Comparison of ENCODE assay signal across 8 cellular contexts in genomic region chr6:116536216-116536621, GRCh38. TPM values are rescaled to one million over a fixed set of nuclear protein-coding genes. Genes with fewer than 3 reads are reported as not detected.
A peak's percentile ranks its signal among the peaks of the same experiment; 100 is the strongest.
DNase-seq lines count a peak whose midpoint lies in the region; ATAC-seq and TF ChIP-seq lines count a peak whose summit lies in the region.

No MANE protein-coding gene starts in this region.

- no peak overlapping the region for H3K27ac ChIP-seq in smooth muscle cell (ENCODE audit: low read depth)

- H3K27me3 Mint-ChIP-seq in activated CD8-positive, alpha-beta memory T cell treated with anti-CD3 and anti-CD28 coated beads, Interleukin-2, amount 10 ng/mL, durations not matched to agents 7 days and 5 days: peaks cover 41% of the 10 kb centered on the region

- H3K36me3 Mint-ChIP-seq in activated CD8-positive, alpha-beta memory T cell treated with anti-CD3 and anti-CD28 coated beads, Interleukin-2, amount 10 ng/mL, durations not matched to agents 7 days and 5 days: no peaks in the 10 kb centered on the region

- peaks cover 3% of the 10 kb centered on the region for H3K4me1 Mint-ChIP-seq in activated CD8-positive, alpha-beta memory T cell treated with anti-CD3 and anti-CD28 coated beads, Interleukin-2, amount 10 ng/mL, durations not matched to agents 7 days and 5 days

- H3K79me2 ChIP-seq in smooth muscle cell (ENCODE audit: low read depth): no peaks in the 10 kb centered on the region

- no peaks in the 10 kb centered on the region for H4K20me1 ChIP-seq in smooth muscle cell (ENCODE audit: low read depth)

- DNase-seq in activated CD8-positive, alpha-beta memory T cell treated with anti-CD3 and anti-CD28 coated beads, Interleukin-2, amount 10 ng/mL, durations not matched to agents 7 days and 5 days: no peak
- DNase-seq in activated CD8-positive, alpha-beta memory T cell treated with anti-CD3 and anti-CD28 coated beads, Interleukin-2, amount 50 U/mL, for 48 hours: no peak
- DNase-seq in HFF-Myc (ENCODE audit: extremely low read depth, low read depth) (no peak), NCI-H2227 (lab: John Stamatoyannopoulos, UW; ENCODE audit: unreplicated experiment) (peak; percentile 55), adipocyte (ENCODE audit: low read depth) (peak; percentile 91), left ventricle myocardium superior (no peak), smooth muscle cell (lab: John Stamatoyannopoulos, UW; ENCODE audit: unreplicated experiment) (no peak)
- no peak for DNase-seq in activated CD4-positive, alpha-beta T cell treated with anti-CD3 and anti-CD28 coated beads, Interleukin-2, amount 50 U/mL, for 4 hours

- TF ChIP-seq CTCF in HFF-Myc (IDR thresholded peaks at IDR 0.05; ENCODE audit: low read depth, low read length, missing control alignments): peak; percentile 54
- TF ChIP-seq CTCF in smooth muscle cell (IDR thresholded peaks at IDR 0.05; ENCODE audit: borderline replicate concordance, insufficient read depth, poor library complexity, severe bottlenecking): peak; percentile 83

- no peak overlapping the region for H3K27ac Mint-ChIP-seq in activated CD8-positive, alpha-beta memory T cell treated with anti-CD3 and anti-CD28 coated beads, Interleukin-2, amount 10 ng/mL, durations not matched to agents 7 days and 5 days

- H3K4me3 ChIP-seq in HFF-Myc (replicated peaks; ENCODE audit: low read depth, low read length): no peak overlapping the region
- no peak overlapping the region for H3K4me3 ChIP-seq in adipocyte (ENCODE audit: low read length)
- H3K4me3 ChIP-seq in smooth muscle cell: no peak overlapping the region

- H3K4me3 Mint-ChIP-seq in activated CD8-positive, alpha-beta memory T cell treated with anti-CD3 and anti-CD28 coated beads, Interleukin-2, amount 10 ng/mL, durations not matched to agents 7 days and 5 days: no peak overlapping the region

- 13% methylated on average over 4 of the region's 4 CpGs for whole genome bisulfite sequencing in smooth muscle cell (ENCODE audit: low lambda C conversion rate)

- no peaks in the 10 kb centered on the region for H3K9me3 ChIP-seq in adipocyte (ENCODE audit: control insufficient read depth, low read length)
- no peaks in the 10 kb centered on the region for H3K9me3 ChIP-seq in smooth muscle cell (replicated peaks; ENCODE audit: low read depth)

- ATAC-seq in activated CD8-positive, alpha-beta memory T cell treated with anti-CD3 and anti-CD28 coated beads, Interleukin-2, amount 10 ng/mL, durations not matched to agents 7 days and 5 days: peak; percentile 58
- ATAC-seq in left ventricle myocardium superior: peak; percentile 50

- H3K36me3 ChIP-seq in adipocyte (ENCODE audit: control insufficient read depth, insufficient read depth, low read length, severe bottlenecking): no peaks in the 10 kb centered on the region
- H3K36me3 ChIP-seq in smooth muscle cell (ENCODE audit: low read depth): no peaks in the 10 kb centered on the region

- intact Hi-C loops in left ventricle myocardium superior (cut with micrococcal nuclease): loop anchor here (10.0 kb wide), 1 partner anchor 251 kb away; no protein-coding TSS in a partner anchor

- H3F3A ChIP-seq in smooth muscle cell (ENCODE audit: low read depth): no peaks in the 10 kb centered on the region

- no peak overlapping the region for H3K4me2 ChIP-seq in smooth muscle cell

- CTCF ChIA-PET in activated CD8-positive, alpha-beta memory T cell treated with anti-CD3 and anti-CD28 coated beads, Interleukin-2, amount 10 ng/mL, durations not matched to agents 7 days and 5 days (lab: Charles Lee): interaction anchor here (2.0 to 4.5 kb wide), 3 partner anchors 27 to 248 kb away, joined by 4 to 46 read pairs (median 5); no protein-coding TSS in a partner anchor

- no peaks in the 10 kb centered on the region for H3K9me3 Mint-ChIP-seq in activated CD8-positive, alpha-beta memory T cell treated with anti-CD3 and anti-CD28 coated beads, Interleukin-2, amount 10 ng/mL, durations not matched to agents 7 days and 5 days (ENCODE audit: low read depth)

- H3K9ac ChIP-seq in adipocyte (ENCODE audit: low read length): no peak overlapping the region
- H3K9ac ChIP-seq in smooth muscle cell (ENCODE audit: low read depth): no peak overlapping the region

- H2AFZ ChIP-seq in smooth muscle cell (ENCODE audit: low read depth): peak overlapping the region; percentile 85

- H3K27me3 ChIP-seq in adipocyte (replicated peaks; ENCODE audit: control insufficient read depth, insufficient read depth, low read length): no peaks in the 10 kb centered on the region
- H3K27me3 ChIP-seq in smooth muscle cell (ENCODE audit: low read depth): no peaks in the 10 kb centered on the region

- H3K4me1 ChIP-seq in adipocyte (ENCODE audit: control insufficient read depth, insufficient read depth, low read length): peaks cover 5% of the 10 kb centered on the region
- H3K4me1 ChIP-seq in smooth muscle cell (ENCODE audit: low read depth): peaks cover 5% of the 10 kb centered on the region

RNA-seq across cellular contexts. Expression of gene TRAPPC3L, which starts 9.3 kb away (rescaled TPM):
- not detected for total RNA-seq in activated CD8-positive, alpha-beta memory T cell treated with anti-CD3 and anti-CD28 coated beads, Interleukin-2, amount 10 ng/mL, durations not matched to agents 7 days and 5 days
- 0.40 TPM for total RNA-seq in left ventricle myocardium superior
- not detected in 2 replicates for total RNA-seq in smooth muscle cell
- polyA plus RNA-seq in smooth muscle cell: 0.11 TPM in 1 of 2 replicates, not detected in the other

RNA-seq across cellular contexts. Expression of gene CALHM4, which starts 17.3 kb away (rescaled TPM):
- not detected for total RNA-seq in activated CD8-positive, alpha-beta memory T cell treated with anti-CD3 and anti-CD28 coated beads, Interleukin-2, amount 10 ng/mL, durations not matched to agents 7 days and 5 days
- total RNA-seq in left ventricle myocardium superior: 0.32 TPM
- total RNA-seq in smooth muscle cell: not detected in 2 replicates
- not detected in 2 replicates for polyA plus RNA-seq in smooth muscle cell

RNA-seq across cellular contexts. Expression of gene CALHM5, which starts 24.8 kb away (rescaled TPM):
- not detected for total RNA-seq in activated CD8-positive, alpha-beta memory T cell treated with anti-CD3 and anti-CD28 coated beads, Interleukin-2, amount 10 ng/mL, durations not matched to agents 7 days and 5 days
- total RNA-seq in left ventricle myocardium superior: 2.4 TPM
- 3.9 and 4.8 TPM in 2 replicates for total RNA-seq in smooth muscle cell
- polyA plus RNA-seq in smooth muscle cell: 1.9 and 2.1 TPM in 2 replicates

RNA-seq across cellular contexts. Expression of gene RWDD1, which starts 35.1 kb away (rescaled TPM):
- 10 to 100 TPM; 39.9 to 44.2 TPM for total RNA-seq in activated CD8-positive, alpha-beta memory T cell treated with anti-CD3 and anti-CD28 coated beads, Interleukin-2, amount 10 ng/mL, durations not matched to agents 7 days and 5 days
- 72.4 TPM for total RNA-seq in left ventricle myocardium superior
- 58.5 and 69.4 TPM in 2 replicates for total RNA-seq in smooth muscle cell
- polyA plus RNA-seq in smooth muscle cell: 64.0 and 66.1 TPM in 2 replicates

Comparison
In these comparisons a context has a peak if more than half of its experiments do, and no peak if none do; other contexts are left out.
1. DNase-seq: peak in NCI-H2227 (single experiment) and adipocyte (single experiment); none in activated CD8-positive, alpha-beta memory T cell treated with anti-CD3 and anti-CD28 coated beads, Interleukin-2, amount 10 ng/mL, durations not matched to agents 7 days and 5 days (single experiment), activated CD8-positive, alpha-beta memory T cell treated with anti-CD3 and anti-CD28 coated beads, Interleukin-2, amount 50 U/mL, for 48 hours (single experiment), HFF-Myc (single experiment), left ventricle myocardium superior (single experiment), smooth muscle cell (single experiment) and activated CD4-positive, alpha-beta T cell treated with anti-CD3 and anti-CD28 coated beads, Interleukin-2, amount 50 U/mL, for 4 hours (0 of 2).